22 cellular contexts compared by ENCODE assay signal in the genomic region with DNA sequence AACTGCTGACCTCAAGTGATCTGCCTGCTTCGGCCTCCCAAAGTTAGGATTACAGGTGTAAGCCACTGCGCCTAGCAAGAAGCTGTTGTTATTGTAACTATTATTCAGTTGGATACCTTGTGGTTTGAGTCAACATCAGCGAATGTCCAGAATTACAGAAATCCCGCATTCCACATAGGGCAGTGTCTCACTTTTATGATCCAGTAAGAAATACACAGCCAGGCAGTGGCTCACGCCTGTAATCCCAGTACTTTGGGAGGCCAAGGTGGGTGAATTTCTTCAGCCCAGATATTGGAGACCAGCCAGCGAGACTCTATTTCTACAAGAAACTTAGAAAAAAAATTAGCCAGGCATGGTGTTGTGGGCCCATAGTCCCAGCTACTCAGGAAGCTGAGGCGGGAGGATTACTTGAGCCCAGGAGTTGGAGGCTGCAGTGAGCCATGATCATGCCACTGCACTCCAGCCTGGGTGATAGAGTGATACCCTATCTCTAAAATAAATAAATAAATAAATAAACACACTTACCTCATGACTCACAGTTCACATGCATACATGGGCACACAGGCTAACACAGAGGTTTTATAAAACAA.
"Had no signal": no experiment of that assay in that cellular context is flagged by ENCODE, and none has a peak within 500 bp of the region (broad histone marks: within the 10 kb centered on the region; RNA-seq: fewer than 3 reads in every experiment).

No MANE protein-coding gene starts in this region.

- H3K27me3 ChIP-seq: testis, uterus had no signal

- H3K9me3 ChIP-seq: spleen, testis, uterus had no signal

- H3K27ac ChIP-seq: neural progenitor cell, spleen, testis, uterus had no signal

- H3K36me3 ChIP-seq: neural progenitor cell, spleen, uterus had no signal

- DNase-seq: activated B cell treated with CpG ODN at 0.5 μM for 24 hours; activated CD4-positive, alpha-beta T cell treated with anti-CD3 and anti-CD28 coated beads for 4 hours; activated CD4-positive, alpha-beta T cell treated with anti-CD3 and anti-CD28 coated beads, Interleukin-2, amount 50 U/mL, for 48 hours; activated CD8-positive, alpha-beta memory T cell treated with anti-CD3 and anti-CD28 coated beads, Interleukin-2, amount 50 U/mL, for 48 hours; activated naive CD4-positive, alpha-beta T cell treated with Interleukin-2 at 50 U/mL for 16 hours; activated naive CD8-positive, alpha-beta T cell treated with anti-CD3 and anti-CD28 coated beads for 36 hours; activated T-cell treated with anti-CD3 and anti-CD28 coated beads, Interleukin-2, amount 50 U/mL, for 48 hours; amniotic stem cell; caudate nucleus; dermis blood vessel endothelial cell; effector CD8-positive, alpha-beta T cell; head of caudate nucleus; hypothalamus; left ventricle myocardium superior; mammary epithelial cell; naive thymus-derived CD8-positive, alpha-beta T cell; spleen; stimulated activated CD4-positive, alpha-beta T cell treated with anti-CD3 and anti-CD28 coated beads, Interleukin-4, amount 100 ng/mL, for 1 hour; stimulated activated naive CD4-positive, alpha-beta T cell; testis; uterus had no signal

- ATAC-seq: left ventricle myocardium superior; naive thymus-derived CD8-positive, alpha-beta T cell had no signal

- H3K4me3 ChIP-seq: neural progenitor cell, spleen, testis, uterus had no signal

- H3K4me1 ChIP-seq: neural progenitor cell, testis had no signal
